21 cellular contexts compared by ENCODE assay signal in genomic region chr5:175653763-175654162, GRCh38. TPM values are rescaled to one million over a fixed set of nuclear protein-coding genes. Genes with fewer than 3 reads are reported as not detected.
DNase-seq lines count a peak whose midpoint lies in the region; ATAC-seq, FAIRE-seq and TF ChIP-seq lines count a peak whose summit lies in the region.
"Had no signal": no experiment of that assay in that cellular context is flagged by ENCODE, and none has a peak within 500 bp of the region (broad histone marks: within the 10 kb centered on the region; RNA-seq: fewer than 3 reads in every experiment).

No MANE protein-coding gene starts in this region.

- TF ChIP-seq EP300 in tibial nerve (IDR thresholded peaks at IDR 0.05) = no peak

- H3K4me1 Mint-ChIP-seq in activated T-cell treated with anti-CD3 and anti-CD28 coated beads, Interleukin-2, amount 50 U/mL, for 24 hours (ENCODE audit: low read depth) = peaks cover 81% of the 10 kb centered on the region
- peaks cover 76% of the 10 kb centered on the region for H3K4me1 Mint-ChIP-seq in activated CD4-positive, alpha-beta memory T cell treated with anti-CD3 and anti-CD28 coated beads for 36 hours (ENCODE audit: low read depth)

- ATAC-seq in stimulated activated naive CD8-positive, alpha-beta T cell treated with anti-CD3 and anti-CD28 coated beads, Interleukin-15, Interleukin-2, amounts not matched to agents 100 U/mL and 50 U/mL, for 24 hours = no peak
- ATAC-seq: sciatic nerve, SK-N-SH treated with all-trans-retinoic acid at 6 μM for 48 hours had no signal

- H3K36me3 Mint-ChIP-seq in activated T-cell treated with anti-CD3 and anti-CD28 coated beads, Interleukin-2, amount 50 U/mL, for 24 hours (ENCODE audit: low read depth) = peaks cover 22% of the 10 kb centered on the region
- peaks cover 13% of the 10 kb centered on the region for H3K36me3 Mint-ChIP-seq in activated CD4-positive, alpha-beta memory T cell treated with anti-CD3 and anti-CD28 coated beads for 36 hours

- H3K27ac Mint-ChIP-seq in activated T-cell treated with anti-CD3 and anti-CD28 coated beads, Interleukin-2, amount 50 U/mL, for 24 hours = peak overlapping the region; percentile 98
- peak overlapping the region; percentile 92 for H3K27ac Mint-ChIP-seq in activated CD4-positive, alpha-beta memory T cell treated with anti-CD3 and anti-CD28 coated beads for 36 hours

- no peak overlapping the region for H3K4me3 ChIP-seq in bronchial epithelial cell (ENCODE audit: low read depth, low read length)
- H3K4me3 ChIP-seq in tibial nerve = no peak overlapping the region
- H3K4me3 ChIP-seq: left ventricle myocardium inferior, mucosa of descending colon, stomach had no signal

- CTCF ChIA-PET in activated CD4-positive, alpha-beta memory T cell treated with anti-CD3 and anti-CD28 coated beads for 36 hours (lab: Charles Lee) = interaction anchor here (1.1 to 4.2 kb wide), 6 partner anchors 43 to 133 kb away, joined by 3 to 46 read pairs (median 6); no protein-coding TSS in a partner anchor
- CTCF ChIA-PET in GM10248 (lab: Yijun Ruan, JAX) = interaction anchor here (1.4 kb wide), 1 partner anchor 120 kb away, joined by 4 read pairs; no protein-coding TSS in a partner anchor

- peaks cover 0 to 22% (median 0%) of the 10 kb centered on the region in 4 donors for H3K9me3 ChIP-seq in tibial nerve

- TF ChIP-seq POLR2A in tibial nerve (IDR thresholded peaks at IDR 0.05) = no peak

- peak overlapping the region; percentile 66 for H3K4me3 Mint-ChIP-seq in activated T-cell treated with anti-CD3 and anti-CD28 coated beads, Interleukin-2, amount 50 U/mL, for 24 hours
- peak overlapping the region; percentile 60 for H3K4me3 Mint-ChIP-seq in activated CD4-positive, alpha-beta memory T cell treated with anti-CD3 and anti-CD28 coated beads for 36 hours
- H3K4me3 Mint-ChIP-seq: IgD-negative memory B cell had no signal

- FAIRE-seq in bronchial epithelial cell (lab: Jason Lieb, UNC) = peak; percentile 60
- FAIRE-seq: H54 had no signal

- POLR2A ChIA-PET in activated CD4-positive, alpha-beta memory T cell treated with anti-CD3 and anti-CD28 coated beads for 36 hours (lab: Charles Lee) = interaction anchor here (1.1 to 1.9 kb wide), 4 partner anchors 9 to 134 kb away, joined by 3 to 5 read pairs (median 4); no protein-coding TSS in a partner anchor
- POLR2A ChIA-PET in GM10248 (lab: Yijun Ruan, JAX) = no interaction called here

- H3K9me3 Mint-ChIP-seq in activated T-cell treated with anti-CD3 and anti-CD28 coated beads, Interleukin-2, amount 50 U/mL, for 24 hours = peaks cover 14% of the 10 kb centered on the region
- peaks cover 20% of the 10 kb centered on the region for H3K9me3 Mint-ChIP-seq in activated CD4-positive, alpha-beta memory T cell treated with anti-CD3 and anti-CD28 coated beads for 36 hours

- no peaks in the 10 kb centered on the region for H3K27me3 Mint-ChIP-seq in activated T-cell treated with anti-CD3 and anti-CD28 coated beads, Interleukin-2, amount 50 U/mL, for 24 hours
- no peaks in the 10 kb centered on the region for H3K27me3 Mint-ChIP-seq in activated CD4-positive, alpha-beta memory T cell treated with anti-CD3 and anti-CD28 coated beads for 36 hours

- TF ChIP-seq CTCF in bronchial epithelial cell (IDR thresholded peaks at IDR 0.05; ENCODE audit: insufficient read depth, low read length, severe bottlenecking) (no peak), tibial nerve (IDR thresholded peaks at IDR 0.05) (no peak), GM10248 (IDR thresholded peaks at IDR 0.05; ENCODE audit: control extremely low read depth, extremely low read depth, low read depth, missing control alignments) (no peak)

- H3K36me3 ChIP-seq in bronchial epithelial cell (ENCODE audit: control insufficient read depth, insufficient read depth, low read length) (no peaks in the 10 kb centered on the region), tibial nerve (no peaks in the 10 kb centered on the region)
- H3K36me3 ChIP-seq: left ventricle myocardium inferior, stomach had no signal

- H3K4me1 ChIP-seq in tibial nerve = peaks cover 0 to 11% (median 0%) of the 10 kb centered on the region in 4 donors

- peak overlapping the region in 1 of 4 donors; percentile 55 for H3K27ac ChIP-seq in tibial nerve
- H3K27ac ChIP-seq: HL-60, left ventricle myocardium inferior had no signal

- intact Hi-C loops in activated CD4-positive, alpha-beta memory T cell treated with anti-CD3 and anti-CD28 coated beads for 36 hours (cut with micrococcal nuclease) = loop anchor here (1.0 to 10.0 kb wide), 10 partner anchors 37 to 881 kb away; partner anchors contain the start of genes HIGD2A, NOP16 and RNF44

- DNase-seq in activated T-cell treated with anti-CD3 and anti-CD28 coated beads, Interleukin-2, amount 50 U/mL, for 24 hours = no peak
- DNase-seq in activated T-cell treated with anti-CD3 and anti-CD28 coated beads for 4 hours = no peak
- no peak for DNase-seq in activated CD4-positive, alpha-beta memory T cell treated with anti-CD3 and anti-CD28 coated beads for 36 hours
- DNase-seq in bronchial epithelial cell (ENCODE audit: low read depth) = no peak
- peak; percentile 26 for DNase-seq in stimulated activated naive CD8-positive, alpha-beta T cell treated with anti-CD3 and anti-CD28 coated beads, Interleukin-15, Interleukin-2, amounts not matched to agents 100 U/mL and 50 U/mL, for 24 hours
- DNase-seq in NCI-H524 treated with DMSO at 0.1 percent for 48 hours (lab: John Stamatoyannopoulos, UW) = no peak
- no peak for DNase-seq in tibial nerve (ENCODE audit: low spot score in 2 of 2)
- DNase-seq in GM10248 (ENCODE audit: extremely low spot score) = no peak
- DNase-seq: effector CD4-positive, alpha-beta T cell; head of caudate nucleus; left ventricle myocardium inferior; mucosa of descending colon; NCI-H1694; NCI-H2227 treated with DMSO at 0.1 percent for 48 hours; stomach had no signal

- H3K27me3 ChIP-seq in bronchial epithelial cell (ENCODE audit: control insufficient read depth, insufficient read depth, low read length) (peaks cover 6% of the 10 kb centered on the region), tibial nerve (peaks cover 0 to 9% of the 10 kb centered on the region in 2 donors)

- 84 to 88% methylated on average over 4 of the region's 4 CpGs for WGBS in tibial nerve, 2 donors

RNA-seq across cellular contexts. Expression of gene HRH2, which starts 4.1 kb away (rescaled TPM):
- 10 to 100 TPM; 11.6 to 11.8 TPM for total RNA-seq in activated CD4-positive, alpha-beta memory T cell treated with anti-CD3 and anti-CD28 coated beads for 36 hours
- total RNA-seq in bronchial epithelial cell (not detected in 2 replicates), tibial nerve (1 to 10 TPM in 3 of 4 donors, under 1 TPM in 1; 0.84 to 9.3 (median 3.4) TPM)
- total RNA-seq: osteocyte had no signal
